Comparison of ENCODE assay signal across 16 cellular contexts in genomic region chr12:101824831-101825230, GRCh38. TPM values are rescaled to one million over a fixed set of nuclear protein-coding genes. Genes with fewer than 3 reads are reported as not detected.
A peak's percentile ranks its signal among the peaks of the same experiment; 100 is the strongest.
DNase-seq lines count a peak whose midpoint lies in the region; ATAC-seq, FAIRE-seq and TF ChIP-seq lines count a peak whose summit lies in the region.
"Had no signal": no experiment of that assay in that cellular context is flagged by ENCODE, and none has a peak within 500 bp of the region (broad histone marks: within the 10 kb centered on the region; RNA-seq: fewer than 3 reads in every experiment).

No MANE protein-coding gene starts in this region.

- peaks cover 54% of the 10 kb centered on the region for H3K79me2 ChIP-seq in GM12878 (ENCODE audit: control insufficient read depth, insufficient read depth, low read length)

- no peak for TF ChIP-seq POLR2A in GM12878 (IDR thresholded peaks at IDR 0.05; ENCODE audit: low read depth, low read length)

- H3K9me3 ChIP-seq in HUES64 (ENCODE audit: insufficient read depth, low read depth, low read length), result no peaks in the 10 kb centered on the region
- no peaks in the 10 kb centered on the region for H3K9me3 ChIP-seq in GM12878 (replicated peaks; ENCODE audit: control insufficient read depth, insufficient read depth, low read length)
- no peaks in the 10 kb centered on the region for H3K9me3 ChIP-seq in psoas muscle
- H3K9me3 ChIP-seq: tibial nerve had no signal

- CTCF ChIA-PET in activated CD4-positive, alpha-beta T cell treated with anti-CD3 and anti-CD28 coated beads for 36 hours (lab: Charles Lee), result interaction anchor here (0.7 to 18.6 kb wide), 6 partner anchors 8 to 55 kb away, joined by 3 to 280 read pairs (median 11); no protein-coding TSS in a partner anchor
- CTCF ChIA-PET in GM12878 (lab: Yijun Ruan, JAX), result interaction anchor here (1.0 to 9.6 kb wide), 12 partner anchors 10 to 410 kb away, joined by 3 to 171 read pairs (median 6); no protein-coding TSS in a partner anchor

- H3K4me1 ChIP-seq in HUES64 (ENCODE audit: insufficient read depth, low read length) (peaks cover 53% of the 10 kb centered on the region), GM12878 (ENCODE audit: control insufficient read depth, insufficient read depth, low read length) (peaks cover 12% of the 10 kb centered on the region), psoas muscle (peaks cover 17% of the 10 kb centered on the region)

- no peak overlapping the region for H2AFZ ChIP-seq in GM12878 (ENCODE audit: control insufficient read depth, low read depth, low read length)

- peaks cover 7% of the 10 kb centered on the region for H3K36me3 Mint-ChIP-seq in activated CD4-positive, alpha-beta T cell treated with anti-CD3 and anti-CD28 coated beads for 36 hours (ENCODE audit: low read depth)
- H3K36me3 Mint-ChIP-seq in CD14-positive monocyte, result peaks cover 3 to 10% of the 10 kb centered on the region in 2 donors

- no TSS peak for BruUV-seq in GM12878 (replicated peaks; lab: Mats Ljungman, UMichigan)

- ATAC-seq in activated CD4-positive, alpha-beta T cell treated with anti-CD3 and anti-CD28 coated beads for 36 hours, result no peak
- ATAC-seq in GM12878 (no peak), psoas muscle (no peak)

- no peak for TF ChIP-seq CTCF in GM12878 (IDR thresholded peaks at IDR 0.05 in 2 of 3, conservative IDR thresholded peaks at IDR 0.05 in 1 of 3; ENCODE audit: control insufficient read depth in 2 of 3, extremely low read depth in 1 of 3, insufficient read depth in 1 of 3, low read depth in 3 of 3, low read length in 3 of 3)
- no peak for TF ChIP-seq CTCF in psoas muscle (IDR thresholded peaks at IDR 0.05)
- TF ChIP-seq CTCF in CD14-positive monocyte (IDR thresholded peaks at IDR 0.05), result no peak

- DNase-seq in activated CD4-positive, alpha-beta T cell treated with anti-CD3 and anti-CD28 coated beads for 36 hours, result no peak
- no peak for DNase-seq in activated CD4-positive, alpha-beta T cell treated with anti-CD3 and anti-CD28 coated beads, Interleukin-2, amount 50 U/mL, for 4 hours
- DNase-seq in GM12878 (ENCODE audit: low read depth, low spot score) (no peak), psoas muscle (no peak), NCI-H128 (lab: John Stamatoyannopoulos, UW; ENCODE audit: unreplicated experiment) (no peak), Kasumi-1 (lab: John Stamatoyannopoulos, UW) (no peak), CD14-positive monocyte (ENCODE audit: low spot score) (no peak)
- DNase-seq: activated CD4-positive, alpha-beta T cell treated with anti-CD3 and anti-CD28 coated beads for 4 hours; activated naive CD4-positive, alpha-beta T cell treated with anti-CD3 and anti-CD28 coated beads for 36 hours; mammary epithelial cell; NCI-H2107; occipital lobe; SW 1271 had no signal

- no peak for FAIRE-seq in GM12878 (lab: Jason Lieb, UNC)
- FAIRE-seq: A204.1 had no signal

- peak overlapping the region; percentile 39; the same call in 1 of the 2 replicates for H3K4me2 ChIP-seq in GM12878 (ENCODE audit: control insufficient read depth, insufficient read depth)

- peaks cover 79% of the 10 kb centered on the region for H3K4me1 Mint-ChIP-seq in activated CD4-positive, alpha-beta T cell treated with anti-CD3 and anti-CD28 coated beads for 36 hours
- peaks cover 64% of the 10 kb centered on the region for H3K4me1 Mint-ChIP-seq in CD14-positive monocyte

- peak overlapping the region; percentile 63 for H3K27ac Mint-ChIP-seq in activated CD4-positive, alpha-beta T cell treated with anti-CD3 and anti-CD28 coated beads for 36 hours
- peak overlapping the region in 2 of 7 donors; percentile 16 to 33 for H3K27ac Mint-ChIP-seq in CD14-positive monocyte

- H3K27ac ChIP-seq in HUES64 (ENCODE audit: low read depth, low read length) (peak overlapping the region; percentile 87; the same call in 1 of the 2 replicates), GM12878 (ENCODE audit: control insufficient read depth, insufficient read depth) (no peak overlapping the region), psoas muscle (peak overlapping the region; percentile 73)

- in situ Hi-C loops in GM12878 (cut with MboI), result no loop called here

- H3K27me3 Mint-ChIP-seq in activated CD4-positive, alpha-beta T cell treated with anti-CD3 and anti-CD28 coated beads for 36 hours, result no peaks in the 10 kb centered on the region
- H3K27me3 Mint-ChIP-seq in CD14-positive monocyte (ENCODE audit: low read depth in 3 of 3), result peaks cover 0 to 2% (median 0%) of the 10 kb centered on the region in 3 donors

- H3K27me3 ChIP-seq in HUES64 (ENCODE audit: insufficient read depth, low read length), result no peaks in the 10 kb centered on the region
- no peaks in the 10 kb centered on the region for H3K27me3 ChIP-seq in GM12878 (replicated peaks in 1 of 2; ENCODE audit: control insufficient read depth in 2 of 2, insufficient read depth in 2 of 2, low read length in 1 of 2)
- H3K27me3 ChIP-seq in psoas muscle (ENCODE audit: insufficient read depth in 3 of 3, low read length in 2 of 3), result no peaks in the 10 kb centered on the region
- H3K27me3 ChIP-seq: tibial nerve had no signal

- no peak overlapping the region for H3K4me3 Mint-ChIP-seq in activated CD4-positive, alpha-beta T cell treated with anti-CD3 and anti-CD28 coated beads for 36 hours
- no peak overlapping the region for H3K4me3 Mint-ChIP-seq in CD14-positive monocyte
- H3K4me3 Mint-ChIP-seq: activated naive CD4-positive, alpha-beta T cell treated with anti-CD3 and anti-CD28 coated beads for 36 hours had no signal

- no peak overlapping the region for H3K9ac ChIP-seq in HUES64 (ENCODE audit: low read depth, low read length)
- H3K9ac ChIP-seq in GM12878 (ENCODE audit: control insufficient read depth, insufficient read depth, low read length), result no peak overlapping the region

- H3K4me3 ChIP-seq in HUES64 (ENCODE audit: low read length) (peak overlapping the region; percentile 1; the same call in 1 of the 2 replicates), GM12878 (0 out of 2 replicates have a peak overlapping the region, but pooled peaks have one; percentile 13), psoas muscle (no peak overlapping the region)
- H3K4me3 ChIP-seq: tibial nerve had no signal

- RAD21 ChIA-PET in GM12878 (lab: Charles Lee; ENCODE audit: unreplicated experiment), result interaction anchor here (1.2 to 10.1 kb wide), 4 partner anchors 15 to 85 kb away, joined by 3 to 142 read pairs (median 32); no protein-coding TSS in a partner anchor

- no peak for TF ChIP-seq RAD21 in GM12878 (IDR thresholded peaks at IDR 0.05; ENCODE audit: insufficient read depth, low read depth, low read length)

- SMC1A ChIA-PET in GM12878 (lab: Charles Lee; ENCODE audit: uncharacterized antibody, unreplicated experiment), result interaction anchor here (0.7 to 10.8 kb wide), 13 partner anchors 8 to 107 kb away, joined by 3 to 123 read pairs (median 9); no protein-coding TSS in a partner anchor

- H3K36me3 ChIP-seq in HUES64 (ENCODE audit: insufficient read depth, low read length) (no peaks in the 10 kb centered on the region), GM12878 (ENCODE audit: control insufficient read depth in 2 of 2, insufficient read depth in 2 of 2, low read length in 1 of 2) (no peaks in the 10 kb centered on the region), psoas muscle (ENCODE audit: insufficient read depth in 1 of 2, low read depth in 1 of 2) (no peaks in the 10 kb centered on the region)
- H3K36me3 ChIP-seq: tibial nerve had no signal

- intact Hi-C loops in activated CD4-positive, alpha-beta T cell treated with anti-CD3 and anti-CD28 coated beads for 36 hours (cut with DNase I, micrococcal nuclease), result no loop called here
- intact Hi-C loops in GM12878 (cut with micrococcal nuclease; ENCODE audit: unreplicated experiment) (loop anchor here (5.0 kb wide), 1 partner anchor 33 kb away; no protein-coding TSS in a partner anchor), psoas muscle (cut with DNase I) (no loop called here), CD14-positive monocyte (cut with micrococcal nuclease) (loop anchor here in 1 of 2 donors (5.0 kb wide), 1 partner anchor 48 kb away; no protein-coding TSS in a partner anchor)

- H4K20me1 ChIP-seq in GM12878 (ENCODE audit: control insufficient read depth, insufficient read depth), result no peaks in the 10 kb centered on the region

- WGBS in HUES64, result 48% methylated on average over 2 of the region's 2 CpGs
- WGBS in GM12878 (ENCODE audit: insufficient coverage, insufficient replicate concordance, low lambda C conversion rate, missing lambda C conversion rate), result 50% methylated on average over 2 of the region's 2 CpGs
- 58 to 76% (median 65%) methylated on average over 2 of the region's 2 CpGs for WGBS in psoas muscle, 3 donors

- no peaks in the 10 kb centered on the region for H3K9me3 Mint-ChIP-seq in activated CD4-positive, alpha-beta T cell treated with anti-CD3 and anti-CD28 coated beads for 36 hours (ENCODE audit: low read depth)
- peaks cover 0 to 4% (median 0%) of the 10 kb centered on the region in 7 donors for H3K9me3 Mint-ChIP-seq in CD14-positive monocyte
- H3K9me3 Mint-ChIP-seq: activated naive CD4-positive, alpha-beta T cell treated with anti-CD3 and anti-CD28 coated beads for 36 hours had no signal

- POLR2A ChIA-PET in activated CD4-positive, alpha-beta T cell treated with anti-CD3 and anti-CD28 coated beads for 36 hours (lab: Charles Lee), result no interaction called here
- POLR2A ChIA-PET in GM12878 (lab: Charles Lee), result interaction anchor here (0.5 to 1.2 kb wide), 6 partner anchors 13 to 658 kb away, joined by 3 to 5 read pairs (median 4); no protein-coding TSS in a partner anchor

- TF ChIP-seq EP300 in GM12878 (IDR thresholded peaks at IDR 0.05; ENCODE audit: borderline replicate concordance in 1 of 2, control insufficient read depth in 1 of 2, low read depth in 2 of 2, low read length in 2 of 2), result no peak

RNA-seq across cellular contexts. Expression of gene GNPTAB, which starts 5.9 kb away (rescaled TPM):
- 10 to 100 TPM; 20.4 to 24.0 TPM for total RNA-seq in activated CD4-positive, alpha-beta T cell treated with anti-CD3 and anti-CD28 coated beads for 36 hours
- 14.5 TPM for polyA plus RNA-seq in HUES64 (2013, experiment 1 of 2)
- 13.4 TPM for polyA plus RNA-seq in HUES64 (2013, experiment 2 of 2)
- 233 and 257 TPM in 2 replicates for total RNA-seq in GM12878 (2013; cell fraction: nucleolus; rRNA removed)
- total RNA-seq in GM12878 (2014; rRNA removed), result 32.0 and 33.6 TPM in 2 replicates
- total RNA-seq in GM12878 (2014; rRNA removed; fragmentation: Illumina TruSeq; extraction: Trizol), result 36.8 and 38.9 TPM in 2 replicates
- 31.3 and 36.0 TPM in 2 replicates for total RNA-seq in GM12878 (2021)
- 15.3 TPM for polyA plus RNA-seq in GM12878 (2011; ENCODE audit: low read depth)
- polyA plus RNA-seq in GM12878 (2011; rRNA removed), result 37.4 and 52.1 TPM in 2 replicates
- polyA plus RNA-seq in GM12878 (2011; cell fraction: cytosol; rRNA removed), result 20.2 and 21.0 TPM in 2 replicates
- polyA plus RNA-seq in GM12878 (2011; cell fraction: nucleus; rRNA removed), result 19.2 and 25.4 TPM in 2 replicates
- polyA plus RNA-seq in GM12878 (2012), result 18.9 and 21.7 TPM in 2 replicates
- polyA plus RNA-seq in GM12878 (2014; fragmentation: Illumina TruSeq; extraction: Trizol), result 36.8 and 43.9 TPM in 2 replicates
- 10 to 100 TPM in 1 of 2 experiments, 1 to 10 TPM in 1; 9.8 to 10.5 TPM for polyA plus RNA-seq in GM12878 (2014; fragmentation: Nextera tagmentation; extraction: Ambion mirVana)
- 21.5 and 24.9 TPM in 2 replicates for polyA plus RNA-seq in GM12878 (2014; rRNA removed)
- 10 to 100 TPM; 34.5 to 38.0 TPM for polyA plus RNA-seq in GM12878 (2016; fragmentation: Nextera tagmentation; extraction: Ambion mirVana)
- polyA minus RNA-seq in GM12878 (2011; rRNA and poly(A)+ RNA removed), result 60.5 and 80.5 TPM in 2 replicates
- polyA minus RNA-seq in GM12878 (2011; cell fraction: cytosol; rRNA and poly(A)+ RNA removed), result 14.0 and 15.3 TPM in 2 replicates
- 24.1 and 46.2 TPM in 2 replicates for polyA minus RNA-seq in GM12878 (2011; cell fraction: nucleus; rRNA and poly(A)+ RNA removed)
- 10 to 100 TPM; 14.3 to 36.1 (median 19.9) TPM for total RNA-seq in psoas muscle
- polyA plus RNA-seq in psoas muscle, result 10 to 100 TPM; 10.3 to 17.5 (median 11.5) TPM
- 10 to 100 TPM; 24.1 to 29.1 TPM for polyA plus RNA-seq in CD14-positive monocyte

RNA-seq across cellular contexts. Expression of gene DRAM1, which starts 52.5 kb away (rescaled TPM):
- 1 to 10 TPM; 2.3 to 2.4 TPM for total RNA-seq in activated CD4-positive, alpha-beta T cell treated with anti-CD3 and anti-CD28 coated beads for 36 hours
- polyA plus RNA-seq in HUES64 (2013, experiment 1 of 2), result 4.3 TPM
- polyA plus RNA-seq in HUES64 (2013, experiment 2 of 2), result 4.6 TPM
- total RNA-seq in GM12878 (2013; cell fraction: nucleolus; rRNA removed), result 283 and 300 TPM in 2 replicates
- 34.0 and 41.1 TPM in 2 replicates for total RNA-seq in GM12878 (2014; rRNA removed)
- 35.2 and 39.4 TPM in 2 replicates for total RNA-seq in GM12878 (2014; rRNA removed; fragmentation: Illumina TruSeq; extraction: Trizol)
- total RNA-seq in GM12878 (2021), result 38.7 and 41.6 TPM in 2 replicates
- 17.1 TPM for polyA plus RNA-seq in GM12878 (2011; ENCODE audit: low read depth)
- 58.7 and 67.3 TPM in 2 replicates for polyA plus RNA-seq in GM12878 (2011; rRNA removed)
- 25.7 and 35.5 TPM in 2 replicates for polyA plus RNA-seq in GM12878 (2011; cell fraction: cytosol; rRNA removed)
- polyA plus RNA-seq in GM12878 (2011; cell fraction: nucleus; rRNA removed), result 22.0 and 23.4 TPM in 2 replicates
- 32.6 and 42.2 TPM in 2 replicates for polyA plus RNA-seq in GM12878 (2012)
- polyA plus RNA-seq in GM12878 (2014; fragmentation: Illumina TruSeq; extraction: Trizol), result 32.9 and 57.7 TPM in 2 replicates
- polyA plus RNA-seq in GM12878 (2014; fragmentation: Nextera tagmentation; extraction: Ambion mirVana), result 10 to 100 TPM; 22.4 to 34.8 TPM
- 45.9 and 47.2 TPM in 2 replicates for polyA plus RNA-seq in GM12878 (2014; rRNA removed)
- 10 to 100 TPM; 89.1 to 91.5 TPM for polyA plus RNA-seq in GM12878 (2016; fragmentation: Nextera tagmentation; extraction: Ambion mirVana)
- polyA minus RNA-seq in GM12878 (2011; rRNA and poly(A)+ RNA removed), result 76.8 and 90.8 TPM in 2 replicates
- 12.6 and 17.9 TPM in 2 replicates for polyA minus RNA-seq in GM12878 (2011; cell fraction: cytosol; rRNA and poly(A)+ RNA removed)
- polyA minus RNA-seq in GM12878 (2011; cell fraction: nucleus; rRNA and poly(A)+ RNA removed), result 56.1 and 123 TPM in 2 replicates
- 1 to 10 TPM; 2.8 to 6.8 (median 4.6) TPM for total RNA-seq in psoas muscle
- polyA plus RNA-seq in psoas muscle, result 1 to 10 TPM; 3.8 to 6.2 (median 4.1) TPM
- polyA plus RNA-seq in CD14-positive monocyte, result 10 to 100 TPM; 43.0 to 49.7 TPM

Comparison
In these comparisons a context has a peak if more than half of its experiments do, and no peak if none do; other contexts are left out.
1. RNA of gene DRAM1, which starts 52.5 kb away (total RNA-seq): 34.0 to 300 TPM in GM12878; 2.8 to 6.8 TPM in psoas muscle and 2.3 to 2.4 TPM in activated CD4-positive, alpha-beta T cell treated with anti-CD3 and anti-CD28 coated beads for 36 hours; every median in the first group is over 4 times any median in the second.